Comparison of ENCODE assay signal across 1 cellular context in genomic region chr5:127074466-127074865, GRCh38.
TF ChIP-seq lines count a peak whose summit lies in the region.

No MANE protein-coding gene starts in this region.

TF ChIP-seq in K562, 482 proteins besides CTCF, POLR2A, EP300 and RAD21:
- peak; percentile 40 for TF ChIP-seq C11orf30 (IDR thresholded peaks at IDR 0.05; ENCODE audit: low read depth)
- TF ChIP-seq THAP12 (CRISPR knock-in tag; IDR thresholded peaks at IDR 0.05) = no peak
- peak; percentile 59; the same call in 1 of the 2 replicates for TF ChIP-seq ZNF316 (IDR thresholded peaks at IDR 0.05)
- TF ChIP-seq RAD51 (IDR thresholded peaks at IDR 0.05; ENCODE audit: borderline replicate concordance, low read depth) = no peak
